Comparison of ENCODE assay signal across 8 cellular contexts in genomic region chr2:172106128-172106961, GRCh38. TPM values are rescaled to one million over a fixed set of nuclear protein-coding genes. Genes with fewer than 3 reads are reported as not detected.
DNase-seq lines count a peak whose midpoint lies in the region; ATAC-seq and TF ChIP-seq lines count a peak whose summit lies in the region.

No MANE protein-coding gene starts in this region.

- H3K27ac ChIP-seq in Panc1 (ENCODE audit: low read length), result peak overlapping the region; percentile 46

- POLR2A ChIA-PET in Panc1 (lab: Charles Lee), result interaction anchor here (0.5 to 0.7 kb wide), 2 partner anchors 171 to 303 kb away, joined by 4 read pairs; no protein-coding TSS in a partner anchor

- no TSS peak for BruUV-seq in Panc1 (replicated peaks; lab: Mats Ljungman, UMichigan)

- CTCF ChIA-PET in Panc1 (lab: Charles Lee), result interaction anchor here (0.6 to 1.1 kb wide), 4 partner anchors 186 to 519 kb away, joined by 3 to 9 read pairs (median 4); no protein-coding TSS in a partner anchor

- intact Hi-C loops in Right ventricle myocardium inferior (cut with DNase I) (loop anchor here (10.0 kb wide), 1 partner anchor 532 kb away; no protein-coding TSS in a partner anchor), cardiac septum (cut with DNase I) (loop anchor here (10.0 kb wide), 1 partner anchor 512 kb away; no protein-coding TSS in a partner anchor), Panc1 (cut with micrococcal nuclease; ENCODE audit: unreplicated experiment) (loop anchor here (2.0 to 10.0 kb wide), 3 partner anchors 112 to 509 kb away; partner anchors contain the start of gene METAP1D)

- H3K9me3 ChIP-seq in Panc1 (ENCODE audit: control insufficient read depth, insufficient read depth, low read depth, low read length), result no peaks in the 10 kb centered on the region

- ATAC-seq in Right ventricle myocardium inferior (peak; percentile 27), Panc1 (peak; percentile 49), GM18867 (IDR thresholded peaks at IDR 0.05; ENCODE audit: unreplicated experiment) (no peak), HG02642 (IDR thresholded peaks at IDR 0.05; ENCODE audit: poor library complexity, unreplicated experiment) (no peak)

- no peaks in the 10 kb centered on the region; the same call in 1 of the 2 replicates for H3K36me3 ChIP-seq in Panc1 (ENCODE audit: control insufficient read depth, insufficient read depth, low read length)

- H3K27me3 ChIP-seq in Panc1 (ENCODE audit: control insufficient read depth, insufficient read depth, low read length), result no peaks in the 10 kb centered on the region

- H3K4me3 ChIP-seq in Panc1 (ENCODE audit: low read depth in 2 of 2, low read length in 2 of 2) (peak overlapping the region; percentile 50 to 75), choroid plexus epithelial cell (ENCODE audit: low read depth, low read length) (peak overlapping the region; percentile 43)

- in situ Hi-C loops in Panc1 (cut with HindIII; ENCODE audit: low pct_unique_long_range_greater_than_20kb, low sequenced_read_pairs), result no loop called here

- TF ChIP-seq CTCF in Panc1 (IDR thresholded peaks at IDR 0.05) (peak; percentile 86), choroid plexus epithelial cell (conservative IDR thresholded peaks at IDR 0.05; ENCODE audit: low read depth, low read length) (peak; percentile 57)

- DNase-seq in Right ventricle myocardium inferior (ENCODE audit: missing footprints) (no peak), cardiac septum (ENCODE audit: low spot score) (no peak), Panc1 (ENCODE audit: low read depth, low spot score) (no peak), choroid plexus epithelial cell (ENCODE audit: low read depth) (no peak), lung microvascular endothelial cell (ENCODE audit: low read depth in 2 of 2) (peak; percentile 55 to 65), activated gamma-delta T cell (lab: John Stamatoyannopoulos, UW) (no peak)

- peaks cover 4% of the 10 kb centered on the region; the same call in 1 of the 2 replicates for H3K4me1 ChIP-seq in Panc1 (ENCODE audit: control insufficient read depth, insufficient read depth, low read length)

RNA-seq across cellular contexts. Expression of gene DLX2, which starts 3.6 kb away (rescaled TPM):
- total RNA-seq in Right ventricle myocardium inferior (not detected), cardiac septum (not detected), Panc1 (2021; ENCODE audit: unreplicated experiment) (4.4 TPM), lung microvascular endothelial cell (under 0.01 TPM in 1 of 2 replicates, not detected in the other)
- 1.7 TPM for polyA plus RNA-seq in Panc1 (2012; ENCODE audit: insufficient read length)

RNA-seq across cellular contexts. Expression of gene DLX1, which starts 21.0 kb away (rescaled TPM):
- total RNA-seq in Right ventricle myocardium inferior (not detected), cardiac septum (not detected), Panc1 (2021; ENCODE audit: unreplicated experiment) (3.5 TPM), lung microvascular endothelial cell (not detected in 2 replicates)
- polyA plus RNA-seq in Panc1 (2012; ENCODE audit: insufficient read length), result 2.7 TPM

Comparison
In these comparisons a context has a peak if more than half of its experiments do, and no peak if none do; other contexts are left out.
1. ATAC-seq: peak in Right ventricle myocardium inferior (single experiment) and Panc1 (single experiment); none in GM18867 (single experiment) and HG02642 (single experiment).
2. DNase-seq: peak in lung microvascular endothelial cell (2 of 2); none in Right ventricle myocardium inferior (single experiment), cardiac septum (single experiment), Panc1 (single experiment), choroid plexus epithelial cell (single experiment) and activated gamma-delta T cell (single experiment).